Comparison of ENCODE assay signal across 21 cellular contexts in genomic region chr1:1959459-1959839, GRCh38. TPM values are rescaled to one million over a fixed set of nuclear protein-coding genes. Genes with fewer than 3 reads are reported as not detected.
DNase-seq lines count a peak whose midpoint lies in the region; ATAC-seq and TF ChIP-seq lines count a peak whose summit lies in the region.
"Had no signal": no experiment of that assay in that cellular context is flagged by ENCODE, and none has a peak within 500 bp of the region (broad histone marks: within the 10 kb centered on the region; RNA-seq: fewer than 3 reads in every experiment).

No MANE protein-coding gene starts in this region.

- TF ChIP-seq CTCF in VCaP (conservative IDR thresholded peaks at IDR 0.05): no peak

- ATAC-seq in activated CD8-positive, alpha-beta memory T cell treated with anti-CD3 and anti-CD28 coated beads, Interleukin-2, amount 10 ng/mL, durations not matched to agents 7 days and 5 days: no peak

- no peaks in the 10 kb centered on the region; a peak in 1 of 22 replicates for H4K20me1 ChIP-seq in BLaER1 treated with 17β-estradiol and CSF1 and Interleukin-3, amounts not matched to agents 10 nM and 100 nM

- no peaks in the 10 kb centered on the region for H3K9me3 ChIP-seq in BLaER1 treated with 17β-estradiol and CSF1 and Interleukin-3, amounts not matched to agents 10 nM and 100 nM (replicated peaks in 1 of 11)
- H3K9me3 ChIP-seq in HAP-1 (no peaks in the 10 kb centered on the region), iPS-20b (ENCODE audit: insufficient read depth, low read depth, low read length) (no peaks in the 10 kb centered on the region)
- H3K9me3 ChIP-seq: BE2C, stomach, uterus had no signal

- in situ Hi-C loops in HAP-1 (cut with MboI; ENCODE audit: low sequenced_read_pairs): no loop called here

- H3K4me2 ChIP-seq in BLaER1 treated with 17β-estradiol and CSF1 and Interleukin-3, amounts not matched to agents 10 nM and 100 nM: peak overlapping the region; percentile 20 to 81 (median 67); a peak in 21 of 22 replicates

- H3K27ac Mint-ChIP-seq in activated CD8-positive, alpha-beta memory T cell treated with anti-CD3 and anti-CD28 coated beads, Interleukin-2, amount 10 ng/mL, durations not matched to agents 7 days and 5 days: no peak overlapping the region
- H3K27ac Mint-ChIP-seq: activated CD4-positive, alpha-beta T cell treated with anti-CD3 and anti-CD28 coated beads, Interleukin-2, amount 10 ng/mL, durations not matched to agents 24 days and 14 days; activated naive CD8-positive, alpha-beta T cell treated with anti-CD3 and anti-CD28 coated beads for 36 hours had no signal

- H3K4me1 Mint-ChIP-seq in activated CD8-positive, alpha-beta memory T cell treated with anti-CD3 and anti-CD28 coated beads, Interleukin-2, amount 10 ng/mL, durations not matched to agents 7 days and 5 days: peaks cover 2% of the 10 kb centered on the region
- H3K4me1 Mint-ChIP-seq: activated CD4-positive, alpha-beta T cell treated with anti-CD3 and anti-CD28 coated beads, Interleukin-2, amount 10 ng/mL, durations not matched to agents 24 days and 14 days had no signal

- H3K4me1 ChIP-seq in BLaER1 treated with 17β-estradiol and CSF1 and Interleukin-3, amounts not matched to agents 10 nM and 100 nM: peaks cover 20 to 62% (median 44%) of the 10 kb centered on the region in 10 experiments
- H3K4me1 ChIP-seq in HAP-1 (peaks cover 7% of the 10 kb centered on the region), iPS-20b (ENCODE audit: insufficient read depth, low read length) (peaks cover 11% of the 10 kb centered on the region; the same call in 1 of the 2 replicates)
- H3K4me1 ChIP-seq: BE2C, uterus had no signal

- CTCF ChIA-PET in activated CD8-positive, alpha-beta memory T cell treated with anti-CD3 and anti-CD28 coated beads, Interleukin-2, amount 10 ng/mL, durations not matched to agents 7 days and 5 days (lab: Charles Lee): interaction anchor here (1.1 to 6.3 kb wide), 4 partner anchors 10 to 215 kb away, joined by 3 to 84 read pairs (median 4); no protein-coding TSS in a partner anchor

- H3K4me3 ChIP-seq in BLaER1 treated with 17β-estradiol and CSF1 and Interleukin-3, amounts not matched to agents 10 nM and 100 nM: no peak overlapping the region
- H3K4me3 ChIP-seq in HAP-1: peak overlapping the region; percentile 13
- peak overlapping the region; percentile 42; the same call in 1 of the 2 replicates for H3K4me3 ChIP-seq in iPS-20b (ENCODE audit: low read length)
- H3K4me3 ChIP-seq: stomach, uterus had no signal

- H3K27ac ChIP-seq in BLaER1 treated with 17β-estradiol and CSF1 and Interleukin-3, amounts not matched to agents 10 nM and 100 nM: no peak overlapping the region
- H3K27ac ChIP-seq in VCaP (peak overlapping the region; percentile 35; the same call in 1 of the 2 replicates), iPS-20b (ENCODE audit: low read length) (no peak overlapping the region)
- H3K27ac ChIP-seq: stomach, uterus had no signal

- H3K4me3 Mint-ChIP-seq in activated CD8-positive, alpha-beta memory T cell treated with anti-CD3 and anti-CD28 coated beads, Interleukin-2, amount 10 ng/mL, durations not matched to agents 7 days and 5 days: no peak overlapping the region
- H3K4me3 Mint-ChIP-seq: activated CD4-positive, alpha-beta T cell treated with anti-CD3 and anti-CD28 coated beads, Interleukin-2, amount 10 ng/mL, durations not matched to agents 24 days and 14 days; activated T-cell treated with anti-CD3 and anti-CD28 coated beads, Interleukin-2, amount 50 U/mL, for 4 hours had no signal

- DNase-seq in HAP-1 (ENCODE audit: low spot score in 2 of 2): no peak
- DNase-seq in activated CD8-positive, alpha-beta memory T cell treated with anti-CD3 and anti-CD28 coated beads, Interleukin-2, amount 50 U/mL, for 48 hours: no peak
- no peak for DNase-seq in activated CD8-positive, alpha-beta memory T cell treated with anti-CD3 and anti-CD28 coated beads, Interleukin-2, amount 10 ng/mL, durations not matched to agents 7 days and 5 days
- DNase-seq in SW 1271 (lab: John Stamatoyannopoulos, UW): no peak
- DNase-seq: activated gamma-delta T cell, NCI-H187 treated with DMSO at 0.1 percent for 48 hours had no signal

- H3K36me3 ChIP-seq in BLaER1 treated with 17β-estradiol and CSF1 and Interleukin-3, amounts not matched to agents 10 nM and 100 nM: no peaks in the 10 kb centered on the region
- H3K36me3 ChIP-seq in HAP-1 (replicated peaks) (no peaks in the 10 kb centered on the region), iPS-20b (ENCODE audit: insufficient read depth, low read depth, low read length) (no peaks in the 10 kb centered on the region)
- H3K36me3 ChIP-seq: BE2C, stomach, uterus had no signal

- H3K9me3 Mint-ChIP-seq in activated CD8-positive, alpha-beta memory T cell treated with anti-CD3 and anti-CD28 coated beads, Interleukin-2, amount 10 ng/mL, durations not matched to agents 7 days and 5 days (ENCODE audit: low read depth): peaks cover 4% of the 10 kb centered on the region
- H3K9me3 Mint-ChIP-seq: activated CD4-positive, alpha-beta T cell treated with anti-CD3 and anti-CD28 coated beads, Interleukin-2, amount 10 ng/mL, durations not matched to agents 24 days and 14 days; activated T-cell treated with anti-CD3 and anti-CD28 coated beads, Interleukin-2, amount 50 U/mL, for 4 hours had no signal

- H3K36me3 Mint-ChIP-seq in activated CD8-positive, alpha-beta memory T cell treated with anti-CD3 and anti-CD28 coated beads, Interleukin-2, amount 10 ng/mL, durations not matched to agents 7 days and 5 days: peaks cover 1% of the 10 kb centered on the region

- peaks cover 12% of the 10 kb centered on the region for H3K27me3 Mint-ChIP-seq in activated CD8-positive, alpha-beta memory T cell treated with anti-CD3 and anti-CD28 coated beads, Interleukin-2, amount 10 ng/mL, durations not matched to agents 7 days and 5 days

- 0 out of 22 replicates have a peak, but pooled peaks cover 0 to 3% (median 0%) of the 10 kb centered on the region in 11 experiments for H3K27me3 ChIP-seq in BLaER1 treated with 17β-estradiol and CSF1 and Interleukin-3, amounts not matched to agents 10 nM and 100 nM
- H3K27me3 ChIP-seq in HAP-1 (ENCODE audit: low read depth) (no peaks in the 10 kb centered on the region), iPS-20b (ENCODE audit: insufficient read depth, low read length) (peaks cover 13% of the 10 kb centered on the region)
- H3K27me3 ChIP-seq: uterus had no signal

- peak overlapping the region in 1 of 11 experiments; percentile 9; a peak in 1 of 22 replicates for H3K9ac ChIP-seq in BLaER1 treated with 17β-estradiol and CSF1 and Interleukin-3, amounts not matched to agents 10 nM and 100 nM
- no peak overlapping the region for H3K9ac ChIP-seq in iPS-20b (ENCODE audit: low read depth, low read length)

RNA-seq across cellular contexts. Expression of gene TMEM52, which starts 40.4 kb away (rescaled TPM):
- total RNA-seq in activated CD8-positive, alpha-beta memory T cell treated with anti-CD3 and anti-CD28 coated beads, Interleukin-2, amount 10 ng/mL, durations not matched to agents 7 days and 5 days: not detected
- total RNA-seq: aorta had no signal

RNA-seq across cellular contexts. Expression of gene CFAP74, which starts 44.1 kb away (rescaled TPM):
- total RNA-seq in activated CD8-positive, alpha-beta memory T cell treated with anti-CD3 and anti-CD28 coated beads, Interleukin-2, amount 10 ng/mL, durations not matched to agents 7 days and 5 days: not detected
- total RNA-seq: activated CD4-positive, alpha-beta T cell treated with anti-CD3 and anti-CD28 coated beads, Interleukin-2, amount 10 ng/mL, durations not matched to agents 24 days and 14 days; activated T-cell treated with anti-CD3 and anti-CD28 coated beads, Interleukin-2, amount 50 U/mL, for 4 hours; G401; HT1080; left ventricle myocardium superior; myocyte; Right ventricle myocardium superior had no signal

RNA-seq across cellular contexts. Expression of gene CALML6, which starts 44.4 kb away (rescaled TPM):
- under 1 TPM in 1 of 2 experiments, not detected in 1; 0.45 TPM for total RNA-seq in activated CD8-positive, alpha-beta memory T cell treated with anti-CD3 and anti-CD28 coated beads, Interleukin-2, amount 10 ng/mL, durations not matched to agents 7 days and 5 days
- total RNA-seq: activated CD4-positive, alpha-beta T cell treated with anti-CD3 and anti-CD28 coated beads, Interleukin-2, amount 10 ng/mL, durations not matched to agents 24 days and 14 days; G401; HT1080; left ventricle myocardium superior; Right ventricle myocardium superior; stomach had no signal

RNA-seq across cellular contexts. Expression of gene GABRD, which starts 59.7 kb away (rescaled TPM):
- not detected for total RNA-seq in activated CD8-positive, alpha-beta memory T cell treated with anti-CD3 and anti-CD28 coated beads, Interleukin-2, amount 10 ng/mL, durations not matched to agents 7 days and 5 days
- total RNA-seq: activated CD4-positive, alpha-beta T cell treated with anti-CD3 and anti-CD28 coated beads, Interleukin-2, amount 10 ng/mL, durations not matched to agents 24 days and 14 days; activated naive CD8-positive, alpha-beta T cell treated with anti-CD3 and anti-CD28 coated beads for 36 hours; activated T-cell treated with anti-CD3 and anti-CD28 coated beads, Interleukin-2, amount 50 U/mL, for 4 hours; HT1080; myocyte had no signal

Comparison
In these comparisons a context has a peak if more than half of its experiments do, and no peak if none do; other contexts are left out.
1. H3K4me3 ChIP-seq: peak in HAP-1 (single experiment) and iPS-20b (single experiment); none in BLaER1 treated with 17β-estradiol and CSF1 and Interleukin-3, amounts not matched to agents 10 nM and 100 nM (0 of 10).